9 cellular contexts compared by ENCODE assay signal in the genomic region with DNA sequence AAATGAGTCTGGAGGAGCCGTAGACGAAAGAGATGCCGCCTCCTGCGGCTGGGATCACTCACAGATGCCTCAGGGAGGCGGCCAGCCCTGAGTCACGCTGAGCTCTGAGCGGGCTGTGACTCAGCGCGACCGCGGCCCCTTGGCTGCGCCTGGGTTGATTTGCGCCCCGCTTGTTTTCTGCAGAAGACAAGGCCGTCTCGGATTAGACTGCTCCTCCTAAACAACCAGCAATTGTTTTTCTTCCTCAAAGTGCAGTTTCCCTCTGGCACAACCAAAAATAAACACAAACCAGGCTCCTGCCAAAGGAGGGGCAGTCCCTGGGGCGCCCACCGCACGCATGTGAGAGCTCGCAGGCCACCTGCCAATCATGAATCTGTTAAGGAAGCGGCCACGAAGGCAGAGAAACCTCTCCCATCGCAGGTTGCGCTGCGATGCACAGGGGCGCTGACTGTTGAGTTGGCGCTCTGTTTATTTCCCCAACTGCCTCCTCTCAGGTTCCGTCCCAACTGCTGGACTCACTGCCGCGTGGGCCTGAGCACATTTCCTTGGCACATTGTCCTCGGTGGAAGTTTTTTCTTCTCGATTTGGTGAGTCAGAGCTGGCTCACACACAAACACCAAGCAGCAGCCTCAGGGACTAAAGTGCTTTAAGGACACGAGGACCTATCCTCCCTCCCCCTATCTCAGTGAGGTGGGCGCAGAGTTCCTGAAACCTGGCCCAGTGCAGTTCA.
DNase-seq lines count a peak whose midpoint lies in the region; ATAC-seq and TF ChIP-seq lines count a peak whose summit lies in the region.
"Had no signal": no experiment of that assay in that cellular context is flagged by ENCODE, and none has a peak within 500 bp of the region (broad histone marks: within the 10 kb centered on the region; RNA-seq: fewer than 3 reads in every experiment).

No MANE protein-coding gene starts in this region.

- TF ChIP-seq CTCF in Peyer's patch (IDR thresholded peaks at IDR 0.05): no peak
- no peak for TF ChIP-seq CTCF in parathyroid adenoma (IDR thresholded peaks at IDR 0.05)
- no peak for TF ChIP-seq CTCF in thyroid gland (IDR thresholded peaks at IDR 0.05)

- H2AFZ ChIP-seq in parathyroid adenoma: peak overlapping the region; percentile 28

- peak overlapping the region; percentile 1 to 36 (median 12) for H3K4me3 ChIP-seq in Peyer's patch
- H3K4me3 ChIP-seq in parathyroid adenoma (ENCODE audit: low read depth, low read length): no peak overlapping the region
- H3K4me3 ChIP-seq in thyroid gland (replicated peaks in 1 of 3): no peak overlapping the region

- H3K27ac ChIP-seq in Peyer's patch (peak overlapping the region in 3 of 4 donors; percentile 44 to 72 (median 52)), parathyroid adenoma (no peak overlapping the region), thyroid gland (peak overlapping the region; percentile 39 to 76 (median 64))
- H3K27ac ChIP-seq: neutrophil had no signal

- H3K9ac ChIP-seq in parathyroid adenoma: no peak overlapping the region

- TF ChIP-seq POLR2A in Peyer's patch (IDR thresholded peaks at IDR 0.05) (no peak), thyroid gland (IDR thresholded peaks at IDR 0.05) (no peak)

- DNase-seq in Peyer's patch (peak; percentile 38 to 75 (median 53)), foreskin melanocyte (peak; percentile 99), thyroid gland (peak; percentile 40 to 46), DMS53 (lab: John Stamatoyannopoulos, UW) (no peak)
- DNase-seq in activated effector memory CD4-positive, alpha-beta T cell treated with Interleukin-2 at 50 U/mL for 16 hours: peak; percentile 49

- no peaks in the 10 kb centered on the region for H3K79me2 ChIP-seq in parathyroid adenoma

- H3K27me3 ChIP-seq in Peyer's patch: no peaks in the 10 kb centered on the region
- H3K27me3 ChIP-seq in parathyroid adenoma (ENCODE audit: control insufficient read depth, insufficient read depth, low read length): no peaks in the 10 kb centered on the region
- H3K27me3 ChIP-seq in thyroid gland: no peaks in the 10 kb centered on the region

- H3K36me3 ChIP-seq in Peyer's patch: no peaks in the 10 kb centered on the region
- H3K36me3 ChIP-seq in parathyroid adenoma (ENCODE audit: control insufficient read depth, insufficient read depth, low read length): no peaks in the 10 kb centered on the region
- H3K36me3 ChIP-seq in thyroid gland: no peaks in the 10 kb centered on the region
- H3K36me3 ChIP-seq: neutrophil had no signal

- peak; percentile 84 for ATAC-seq in GM18519 (IDR thresholded peaks at IDR 0.05; ENCODE audit: low FRiP score, unreplicated experiment)
- ATAC-seq in HG02943 (IDR thresholded peaks at IDR 0.05; ENCODE audit: low read depth, unreplicated experiment): peak; percentile 75

- intact Hi-C loops in thyroid gland (cut with DNase I): no loop called here

- no peaks in the 10 kb centered on the region for H3K9me3 ChIP-seq in Peyer's patch
- H3K9me3 ChIP-seq in parathyroid adenoma (ENCODE audit: control insufficient read depth, low read length): no peaks in the 10 kb centered on the region
- no peaks in the 10 kb centered on the region for H3K9me3 ChIP-seq in thyroid gland
- H3K9me3 ChIP-seq: neutrophil had no signal

- 25 to 32% methylated on average over 29 to 30 of the region's 34 CpGs for WGBS in thyroid gland, 2 donors

- H3K4me1 ChIP-seq in Peyer's patch (peaks cover 0 to 11% (median 0%) of the 10 kb centered on the region in 4 donors), parathyroid adenoma (no peaks in the 10 kb centered on the region), thyroid gland (peaks cover 0 to 10% of the 10 kb centered on the region in 2 donors)

- H3K4me2 ChIP-seq in parathyroid adenoma (ENCODE audit: low read length): no peak overlapping the region

Comparison
In these comparisons a context has a peak if more than half of its experiments do, and no peak if none do; other contexts are left out.
1. H3K4me3 ChIP-seq: peak in Peyer's patch (4 of 4); none in parathyroid adenoma (single experiment) and thyroid gland (0 of 3).